In the genomic region with DNA sequence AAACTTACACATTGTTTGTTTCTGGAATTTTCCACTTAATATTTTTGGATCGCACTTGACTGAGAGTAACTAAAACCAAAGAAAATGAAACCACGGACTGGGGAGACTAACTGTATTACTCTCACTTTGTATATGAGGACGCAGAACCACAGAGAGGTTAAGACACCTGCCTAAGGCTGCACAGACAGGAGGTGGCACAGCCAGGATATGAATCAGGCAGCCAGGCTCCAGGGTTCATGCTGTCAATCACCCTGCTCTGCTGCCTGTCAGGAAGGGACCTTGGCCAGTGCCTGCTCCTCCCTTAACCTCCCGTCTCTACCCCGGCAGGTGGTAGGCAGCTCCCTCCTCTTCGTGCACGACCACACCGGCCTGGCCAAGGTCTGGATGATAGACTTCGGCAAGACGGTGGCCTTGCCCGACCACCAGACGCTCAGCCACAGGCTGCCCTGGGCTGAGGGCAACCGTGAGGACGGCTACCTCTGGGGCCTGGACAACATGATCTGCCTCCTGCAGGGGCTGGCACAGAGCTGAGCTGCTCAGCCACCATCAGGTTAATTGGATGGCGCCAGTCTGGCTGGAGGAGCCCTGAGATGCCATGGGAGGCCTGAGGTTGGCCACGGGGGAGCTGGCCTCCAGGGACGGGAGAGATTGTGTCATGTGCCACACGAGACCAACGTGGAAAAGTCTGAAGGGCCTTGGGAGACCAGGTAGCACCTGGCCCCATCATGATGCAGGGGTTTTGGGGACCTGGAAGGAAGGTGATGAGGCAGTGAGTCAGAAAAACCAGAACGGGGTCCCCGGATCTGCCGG, we compare ENCODE assay signal across 17 cellular contexts. TPM values are rescaled to one million over a fixed set of nuclear protein-coding genes. Genes with fewer than 3 reads are reported as not detected.
DNase-seq lines count a peak whose midpoint lies in the region; ATAC-seq and FAIRE-seq lines count a peak whose summit lies in the region.
"Had no signal": no experiment of that assay in that cellular context is flagged by ENCODE, and none has a peak within 500 bp of the region (broad histone marks: within the 10 kb centered on the region; RNA-seq: fewer than 3 reads in every experiment).

No MANE protein-coding gene starts in this region.

- H3K9ac ChIP-seq in BLaER1 treated with 17β-estradiol and CSF1 and Interleukin-3, amounts not matched to agents 10 nM and 100 nM = peak overlapping the region in 7 of 11 experiments; percentile 9 to 35 (median 20); a peak in 6 of 22 replicates
- peak overlapping the region; percentile 84 for H3K9ac ChIP-seq in GM23248

- H3F3A ChIP-seq in GM23248 (ENCODE audit: insufficient read depth) = peaks cover 31% of the 10 kb centered on the region

- H2AFZ ChIP-seq in GM23248 = no peak overlapping the region

- 54 to 58% methylated on average over 22 of the region's 22 CpGs for WGBS in GM23248 (ENCODE audit: low coverage in 1 of 2, low lambda C conversion rate in 2 of 2, missing lambda C conversion rate in 2 of 2), 2 experiments
- WGBS in esophagus, 2 donors = 78 to 79% methylated on average over 22 of the region's 22 CpGs
- WGBS in small intestine, 3 donors = 53 to 72% (median 61%) methylated on average over 22 of the region's 22 CpGs

- H3K9me3 ChIP-seq in BLaER1 treated with 17β-estradiol and CSF1 and Interleukin-3, amounts not matched to agents 10 nM and 100 nM (replicated peaks in 1 of 11) = no peaks in the 10 kb centered on the region
- no peaks in the 10 kb centered on the region for H3K9me3 ChIP-seq in GM23248 (ENCODE audit: low read depth)
- no peaks in the 10 kb centered on the region for H3K9me3 ChIP-seq in esophagus (ENCODE audit: control insufficient read depth in 2 of 2, insufficient read depth in 1 of 2, low read depth in 1 of 2, low read length in 1 of 2)
- no peaks in the 10 kb centered on the region for H3K9me3 ChIP-seq in small intestine (ENCODE audit: control insufficient read depth, low read depth)
- H3K9me3 ChIP-seq: pancreas, SJCRH30 had no signal

- H3K79me2 ChIP-seq in GM23248 (ENCODE audit: insufficient read depth) = no peaks in the 10 kb centered on the region

- no peak overlapping the region for H3K4me3 ChIP-seq in BLaER1 treated with 17β-estradiol and CSF1 and Interleukin-3, amounts not matched to agents 10 nM and 100 nM
- H3K4me3 ChIP-seq in GM23248 (no peak overlapping the region), esophagus (ENCODE audit: low read depth in 1 of 2, low read length in 2 of 2) (no peak overlapping the region), small intestine (ENCODE audit: low read depth in 1 of 2, low read length in 2 of 2) (no peak overlapping the region)
- H3K4me3 ChIP-seq: pancreas, SJCRH30 had no signal

- DNase-seq in GM23248 (no peak), small intestine (peak; percentile 63)
- DNase-seq: cerebellar nuclear complex; DMS79; head of caudate nucleus; NCI-H1417; pancreas; SJCRH30; stimulated activated naive CD4-positive, alpha-beta T cell had no signal

- no peaks in the 10 kb centered on the region; a peak in 2 of 22 replicates for H4K20me1 ChIP-seq in BLaER1 treated with 17β-estradiol and CSF1 and Interleukin-3, amounts not matched to agents 10 nM and 100 nM
- H4K20me1 ChIP-seq in GM23248 (ENCODE audit: insufficient read depth) = no peaks in the 10 kb centered on the region

- H3K27me3 ChIP-seq in BLaER1 treated with 17β-estradiol and CSF1 and Interleukin-3, amounts not matched to agents 10 nM and 100 nM = no peaks in the 10 kb centered on the region
- no peaks in the 10 kb centered on the region for H3K27me3 ChIP-seq in GM23248 (replicated peaks; ENCODE audit: insufficient read depth)
- H3K27me3 ChIP-seq in esophagus (ENCODE audit: control insufficient read depth in 1 of 2, insufficient read depth in 2 of 2, low read length in 2 of 2) = no peaks in the 10 kb centered on the region
- no peaks in the 10 kb centered on the region for H3K27me3 ChIP-seq in small intestine (ENCODE audit: control insufficient read depth in 2 of 2, insufficient read depth in 2 of 2, low read length in 2 of 2)
- H3K27me3 ChIP-seq: pancreas, SJCRH30 had no signal

- no peak for FAIRE-seq in small intestine (lab: Jason Lieb, UNC)
- FAIRE-seq: endothelial cell of umbilical vein, pancreas had no signal

- H3K4me1 ChIP-seq in BLaER1 treated with 17β-estradiol and CSF1 and Interleukin-3, amounts not matched to agents 10 nM and 100 nM = peaks cover 0 to 14% (median 11%) of the 10 kb centered on the region in 10 experiments; a peak in 13 of 20 replicates
- H3K4me1 ChIP-seq in GM23248 (ENCODE audit: insufficient read depth) (peaks cover 16% of the 10 kb centered on the region), esophagus (ENCODE audit: control insufficient read depth in 2 of 2, insufficient read depth in 2 of 2, low read length in 1 of 2) (peaks cover 15 to 20% of the 10 kb centered on the region in 2 donors), small intestine (ENCODE audit: control insufficient read depth in 2 of 2, insufficient read depth in 1 of 2, low read depth in 1 of 2, low read length in 1 of 2) (no peaks in the 10 kb centered on the region)
- H3K4me1 ChIP-seq: pancreas, SJCRH30 had no signal

- in situ Hi-C loops in GM23248 (cut with MboI) = no loop called here

- H3K9me2 ChIP-seq in GM23248 (ENCODE audit: insufficient read depth) = no peaks in the 10 kb centered on the region

- ATAC-seq in GM21381 (IDR thresholded peaks at IDR 0.05; ENCODE audit: unreplicated experiment) = no peak
- ATAC-seq in HG03108 (IDR thresholded peaks at IDR 0.05; ENCODE audit: unreplicated experiment) = no peak
- no peak for ATAC-seq in GM18867 (IDR thresholded peaks at IDR 0.05; ENCODE audit: unreplicated experiment)
- ATAC-seq: pancreas had no signal

- H3K27ac ChIP-seq in BLaER1 treated with 17β-estradiol and CSF1 and Interleukin-3, amounts not matched to agents 10 nM and 100 nM = peak overlapping the region in 1 of 11 experiments; percentile 12; a peak in 1 of 22 replicates
- H3K27ac ChIP-seq in GM23248 (peak overlapping the region; percentile 96), esophagus (ENCODE audit: low read depth in 2 of 2, low read length in 1 of 2) (peak overlapping the region; percentile 71 to 75), small intestine (ENCODE audit: low read depth in 1 of 2, low read length in 1 of 2) (peak overlapping the region; percentile 22)
- H3K27ac ChIP-seq: pancreas, SJCRH30 had no signal

- peak overlapping the region in 6 of 11 experiments; percentile 6 to 34 (median 16); a peak in 9 of 22 replicates for H3K4me2 ChIP-seq in BLaER1 treated with 17β-estradiol and CSF1 and Interleukin-3, amounts not matched to agents 10 nM and 100 nM
- H3K4me2 ChIP-seq in GM23248 (ENCODE audit: unreplicated experiment) = no peak overlapping the region

- H3K36me3 ChIP-seq in BLaER1 treated with 17β-estradiol and CSF1 and Interleukin-3, amounts not matched to agents 10 nM and 100 nM = peaks cover 33 to 75% (median 49%) of the 10 kb centered on the region in 11 experiments
- H3K36me3 ChIP-seq in GM23248 (ENCODE audit: low read depth) (peaks cover under 1% of the 10 kb centered on the region), esophagus (ENCODE audit: control insufficient read depth in 2 of 2, insufficient read depth in 2 of 2, low read length in 1 of 2) (peaks cover 9 to 46% of the 10 kb centered on the region in 2 donors), small intestine (ENCODE audit: control insufficient read depth in 2 of 2, insufficient read depth in 2 of 2, low read length in 2 of 2) (peaks cover 0 to 9% of the 10 kb centered on the region in 2 donors)
- H3K36me3 ChIP-seq: SJCRH30 had no signal

RNA-seq across cellular contexts. Expression of a gene that starts 11.0 kb away (rescaled TPM):
- 0.38 and 2.5 TPM in 2 replicates for total RNA-seq in GM23248 (2014; rRNA removed; shearing (Covaris generic))
- 5.6 and 7.3 TPM in 2 replicates for polyA plus RNA-seq in GM23248 (2016; fragmentation: Nextera tagmentation; extraction: Ambion mirVana)
- polyA plus RNA-seq in esophagus = 1 to 10 TPM; 3.1 to 6.8 TPM
- 10 to 100 TPM; 12.1 to 27.5 (median 19.5) TPM for polyA plus RNA-seq in small intestine

RNA-seq across cellular contexts. Expression of a gene that starts 11.8 kb away (rescaled TPM):
- 30.6 and 35.3 TPM in 2 replicates for total RNA-seq in GM23248 (2014; rRNA removed; shearing (Covaris generic))
- 50.1 and 58.5 TPM in 2 replicates for polyA plus RNA-seq in GM23248 (2016; fragmentation: Nextera tagmentation; extraction: Ambion mirVana)
- polyA plus RNA-seq in esophagus = 10 to 100 TPM; 48.9 to 58.1 TPM
- 10 to 100 TPM; 25.7 to 77.8 (median 36.7) TPM for polyA plus RNA-seq in small intestine

RNA-seq across cellular contexts. Expression of a gene that starts 22.3 kb away (rescaled TPM):
- total RNA-seq in GM23248 (2014; rRNA removed; shearing (Covaris generic)) = 19.9 and 24.7 TPM in 2 replicates
- polyA plus RNA-seq in GM23248 (2016; fragmentation: Nextera tagmentation; extraction: Ambion mirVana) = 8.5 and 10.4 TPM in 2 replicates
- 100 to 1,000 TPM in 1 of 2 donors, 10 to 100 TPM in 1; 57.4 to 172 TPM for polyA plus RNA-seq in esophagus
- 10 to 100 TPM; 22.7 to 26.4 (median 24.7) TPM for polyA plus RNA-seq in small intestine

RNA-seq across cellular contexts. Expression of a gene that starts 22.5 kb away (rescaled TPM):
- total RNA-seq in GM23248 (2014; rRNA removed; shearing (Covaris generic)) = 28.6 and 43.4 TPM in 2 replicates
- polyA plus RNA-seq in GM23248 (2016; fragmentation: Nextera tagmentation; extraction: Ambion mirVana) (13.4 and 15.2 TPM in 2 replicates), esophagus (10 to 100 TPM; 18.4 to 27.2 TPM), small intestine (10 to 100 TPM; 29.2 to 45.5 (median 44.5) TPM)

RNA-seq across cellular contexts. Expression of a gene that starts 36.1 kb away (rescaled TPM):
- total RNA-seq in GM23248 (2014; rRNA removed; shearing (Covaris generic)) = not detected in 2 replicates
- polyA plus RNA-seq in GM23248 (2016; fragmentation: Nextera tagmentation; extraction: Ambion mirVana) (not detected in 2 replicates), esophagus (1 to 10 TPM in 1 of 2 donors, under 1 TPM in 1; 0.47 to 1.8 TPM), small intestine (1 to 10 TPM in 2 of 3 donors, not detected in 1; 3.2 to 4.3 TPM)
- total RNA-seq: endothelial cell of umbilical vein, kidney epithelial cell, SJCRH30 had no signal
- polyA plus RNA-seq: BJ had no signal
